8 cellular contexts compared by ENCODE assay signal in genomic region chr5:151115272-151115905, GRCh38. TPM values are rescaled to one million over a fixed set of nuclear protein-coding genes. Genes with fewer than 3 reads are reported as not detected.
DNase-seq lines count a peak whose midpoint lies in the region; ATAC-seq, FAIRE-seq and TF ChIP-seq lines count a peak whose summit lies in the region.

No MANE protein-coding gene starts in this region.

- peak; percentile 97 for TF ChIP-seq CTCF in CD4-positive, alpha-beta T cell (IDR thresholded peaks at IDR 0.05)
- peak; percentile 99 for TF ChIP-seq CTCF in mammary epithelial cell (conservative IDR thresholded peaks at IDR 0.05 in 1 of 2, IDR thresholded peaks at IDR 0.05 in 1 of 2; ENCODE audit: extremely low read depth in 1 of 2, insufficient read depth in 1 of 2, low read depth in 1 of 2, low read length in 2 of 2)
- TF ChIP-seq CTCF in kidney (IDR thresholded peaks at IDR 0.05; ENCODE audit: borderline replicate concordance, extremely low read depth, insufficient read depth), result peak; percentile 98

- H3K4me3 Mint-ChIP-seq in CD4-positive, alpha-beta T cell, result no peak overlapping the region

- in situ Hi-C loops in mammary epithelial cell (cut with MboI; ENCODE audit: low sequenced_read_pairs in 2 of 2), result loop anchor here (5.0 kb wide), 1 partner anchor 63 kb away; no protein-coding TSS in a partner anchor

- peak; percentile 51 to 81 (median 69) for DNase-seq in CD4-positive, alpha-beta T cell
- DNase-seq in H4 (ENCODE audit: low spot score) (peak; percentile 48), NCI-H2029 treated with DMSO at 0.1 percent for 48 hours (lab: John Stamatoyannopoulos, UW) (peak; percentile 18), mammary epithelial cell (peak; percentile 32), kidney (peak; percentile 88)
- peak; percentile 52 to 70 (median 56) for DNase-seq in activated CD4-positive, CD25-positive, alpha-beta regulatory T cell (lab: John Stamatoyannopoulos, UW)
- DNase-seq in stimulated activated CD4-positive, alpha-beta T cell treated with anti-CD3 and anti-CD28 coated beads, Interleukin-1b, Interleukin-23, amount 100 ng/mL, for 48 hours, result peak; percentile 66

- H3K4me2 ChIP-seq in mammary epithelial cell (ENCODE audit: insufficient read depth, low read depth, low read length), result no peak overlapping the region

- peaks cover 21% of the 10 kb centered on the region for H3K4me1 Mint-ChIP-seq in CD4-positive, alpha-beta T cell (ENCODE audit: low read depth)

- WGBS in mammary epithelial cell (ENCODE audit: low coverage, missing lambda C conversion rate), result 6% methylated on average over 7 of the region's 7 CpGs

- H3K9me3 ChIP-seq in CD4-positive, alpha-beta T cell (ENCODE audit: control insufficient read depth, low read length), result no peaks in the 10 kb centered on the region
- H3K9me3 ChIP-seq in mammary epithelial cell (replicated peaks; ENCODE audit: insufficient read depth, low read length) (no peaks in the 10 kb centered on the region), kidney (ENCODE audit: control insufficient read depth in 1 of 2, low read length in 2 of 2) (no peaks in the 10 kb centered on the region)

- no peak overlapping the region for H2AFZ ChIP-seq in mammary epithelial cell (ENCODE audit: low read depth, low read length)

- H3K4me3 ChIP-seq in mammary epithelial cell (replicated peaks in 1 of 3; ENCODE audit: insufficient read depth in 1 of 3, low read depth in 2 of 3, low read length in 3 of 3) (no peak overlapping the region), kidney (ENCODE audit: low read length in 2 of 2) (no peak overlapping the region)

- ATAC-seq in CD4-positive, alpha-beta T cell (ENCODE audit: poor library complexity), result peak; percentile 94
- ATAC-seq in GM18867 (IDR thresholded peaks at IDR 0.05; ENCODE audit: unreplicated experiment), result no peak

- peak overlapping the region; percentile 47 for H3K27ac Mint-ChIP-seq in CD4-positive, alpha-beta T cell

- H4K20me1 ChIP-seq in mammary epithelial cell (ENCODE audit: insufficient read depth, low read length), result no peaks in the 10 kb centered on the region

- no peak overlapping the region for H3K27ac ChIP-seq in CD4-positive, alpha-beta T cell (ENCODE audit: low read depth, low read length)
- no peak overlapping the region for H3K27ac ChIP-seq in mammary epithelial cell (ENCODE audit: insufficient read depth, low read depth, low read length)
- no peak overlapping the region for H3K27ac ChIP-seq in kidney (ENCODE audit: low read depth in 2 of 2, low read length in 2 of 2)

- H3K9ac ChIP-seq in mammary epithelial cell (ENCODE audit: insufficient read depth, low read length), result no peak overlapping the region
- no peak overlapping the region for H3K9ac ChIP-seq in kidney (ENCODE audit: low read length in 2 of 2)

- no peak for FAIRE-seq in kidney (lab: Jason Lieb, UNC)

- dilution Hi-C loops in mammary epithelial cell (cut with HindIII; ENCODE audit: low sequenced_read_pairs), result no loop called here

- H3K79me2 ChIP-seq in mammary epithelial cell (ENCODE audit: insufficient read depth, low read length), result no peaks in the 10 kb centered on the region

- H3K4me1 ChIP-seq in mammary epithelial cell (ENCODE audit: insufficient read depth, low read length), result no peaks in the 10 kb centered on the region
- H3K4me1 ChIP-seq in kidney (ENCODE audit: control insufficient read depth in 1 of 2, insufficient read depth in 1 of 2, low read depth in 1 of 2, low read length in 2 of 2), result no peaks in the 10 kb centered on the region

- no peaks in the 10 kb centered on the region for H3K27me3 Mint-ChIP-seq in CD4-positive, alpha-beta T cell

- peaks cover 92% of the 10 kb centered on the region for H3K36me3 Mint-ChIP-seq in CD4-positive, alpha-beta T cell (ENCODE audit: low read depth)

- CTCF ChIA-PET in CD4-positive, alpha-beta T cell (lab: Charles Lee), result interaction anchor here (0.6 to 5.4 kb wide), 34 partner anchors 11 to 327 kb away, joined by 3 to 126 read pairs (median 5); partner anchors contain the start of genes CCDC69, GM2A and TNIP1
- CTCF ChIA-PET in mammary epithelial cell (lab: Charles Lee; ENCODE audit: low non-redundant PET), result interaction anchor here (0.6 to 1.1 kb wide), 6 partner anchors 20 to 116 kb away, joined by 3 to 10 read pairs (median 6); no protein-coding TSS in a partner anchor

- intact Hi-C loops in CD4-positive, alpha-beta T cell (cut with DNase I, micrococcal nuclease), result loop anchor here (1.0 to 10.0 kb wide), 5 partner anchors 64 to 657 kb away; no protein-coding TSS in a partner anchor
- intact Hi-C loops in mammary epithelial cell (cut with micrococcal nuclease), result loop anchor here (1.0 kb wide), 3 partner anchors 34 to 113 kb away; partner anchors contain the start of gene TNIP1
- intact Hi-C loops in kidney (cut with DNase I), result loop anchor here (5.0 kb wide), 1 partner anchor 63 kb away; no protein-coding TSS in a partner anchor

- H3K36me3 ChIP-seq in mammary epithelial cell (ENCODE audit: insufficient read depth, low read length) (no peaks in the 10 kb centered on the region), kidney (ENCODE audit: control insufficient read depth in 1 of 2, insufficient read depth in 2 of 2, low read length in 2 of 2) (peaks cover 11 to 12% of the 10 kb centered on the region in 2 donors)

- POLR2A ChIA-PET in CD4-positive, alpha-beta T cell (lab: Charles Lee), result interaction anchor here (0.6 to 1.7 kb wide), 14 partner anchors 10 to 302 kb away, joined by 3 to 15 read pairs (median 4); partner anchors contain the start of genes ANXA6 and TNIP1

- H3K27me3 ChIP-seq in CD4-positive, alpha-beta T cell (ENCODE audit: control insufficient read depth, insufficient read depth, low read length), result no peaks in the 10 kb centered on the region
- no peaks in the 10 kb centered on the region for H3K27me3 ChIP-seq in mammary epithelial cell (ENCODE audit: insufficient read depth, low read length)

- no peaks in the 10 kb centered on the region for H3K9me3 Mint-ChIP-seq in CD4-positive, alpha-beta T cell

- BruUV-seq in mammary epithelial cell (replicated peaks; lab: Mats Ljungman, UMichigan), result no TSS peak

RNA-seq across cellular contexts. Expression of gene TNIP1, which starts 34.6 kb away (rescaled TPM):
- total RNA-seq in CD4-positive, alpha-beta T cell, result 100 to 1,000 TPM; 110 to 115 TPM
- total RNA-seq in H4 (2014; rRNA removed; shearing (Covaris generic)), result 38.7 and 41.9 TPM in 2 replicates
- 100 to 1,000 TPM in 1 of 2 donors, 10 to 100 TPM in 1; 74.3 to 247 TPM for total RNA-seq in mammary epithelial cell
- polyA plus RNA-seq in mammary epithelial cell, result 118 TPM
- 137 TPM for polyA minus RNA-seq in mammary epithelial cell
- total RNA-seq in kidney, result 132 TPM
- 109 TPM for polyA plus RNA-seq in kidney (ENCODE audit: insufficient read depth, low read depth, low replicate concordance)

RNA-seq across cellular contexts. Expression of gene ANXA6, which starts 42.2 kb away (rescaled TPM):
- 100 to 1,000 TPM; 108 to 130 TPM for total RNA-seq in CD4-positive, alpha-beta T cell
- total RNA-seq in H4 (2014; rRNA removed; shearing (Covaris generic)), result 113 and 131 TPM in 2 replicates
- 10 to 100 TPM in 1 of 2 donors, 1 to 10 TPM in 1; 9.6 to 32.5 TPM for total RNA-seq in mammary epithelial cell
- 59.7 TPM for polyA plus RNA-seq in mammary epithelial cell
- polyA minus RNA-seq in mammary epithelial cell, result 109 TPM
- total RNA-seq in kidney, result 107 TPM
- polyA plus RNA-seq in kidney (ENCODE audit: insufficient read depth, low read depth, low replicate concordance), result 183 TPM

Comparison
In these comparisons a context has a peak if more than half of its experiments do, and no peak if none do; other contexts are left out.
1. DNase-seq: peak in every context shown above with its lines; median percentile 88 in kidney; 69 in CD4-positive, alpha-beta T cell; 66 in stimulated activated CD4-positive, alpha-beta T cell treated with anti-CD3 and anti-CD28 coated beads, Interleukin-1b, Interleukin-23, amount 100 ng/mL, for 48 hours; 56 in activated CD4-positive, CD25-positive, alpha-beta regulatory T cell; 48 in H4; 32 in mammary epithelial cell; 18 in NCI-H2029 treated with DMSO at 0.1 percent for 48 hours.